8 cellular contexts compared by ENCODE assay signal in genomic region chr9:109244179-109245132, GRCh38.
DNase-seq lines count a peak whose midpoint lies in the region; ATAC-seq and TF ChIP-seq lines count a peak whose summit lies in the region.

No MANE protein-coding gene starts in this region.

- H3K36me3 ChIP-seq in OCI-LY1 (ENCODE audit: insufficient read depth, low read length) (no peaks in the 10 kb centered on the region), fibroblast of lung (ENCODE audit: control insufficient read depth, insufficient read depth, low read length) (no peaks in the 10 kb centered on the region), neural cell (ENCODE audit: insufficient read depth, low read length) (no peaks in the 10 kb centered on the region), stomach (peaks cover 0 to 5% (median 2%) of the 10 kb centered on the region in 4 donors)

- ATAC-seq in CD4-positive, alpha-beta T cell (ENCODE audit: poor library complexity), result peak; percentile 79
- peak; percentile 83 for ATAC-seq in GM19397 (IDR thresholded peaks at IDR 0.05; ENCODE audit: unreplicated experiment)

- no peaks in the 10 kb centered on the region for H3K36me3 Mint-ChIP-seq in CD4-positive, alpha-beta T cell (ENCODE audit: low read depth)

- H3K27ac Mint-ChIP-seq in CD4-positive, alpha-beta T cell, result no peak overlapping the region

- H3K4me2 ChIP-seq in OCI-LY1 (ENCODE audit: low read length) (no peak overlapping the region), fibroblast of lung (ENCODE audit: extremely low read depth, insufficient read depth, low read length) (no peak overlapping the region), neural cell (ENCODE audit: low read length) (no peak overlapping the region)

- DNase-seq in CD4-positive, alpha-beta T cell, result peak; percentile 32 to 69 (median 50)
- DNase-seq in HPDE6-E6E7 (ENCODE audit: extremely low spot score), result peak; percentile 39
- DNase-seq in activated T-cell treated with anti-CD3 and anti-CD28 coated beads for 48 hours (ENCODE audit: low read depth), result peak; percentile 51
- DNase-seq in fibroblast of lung (ENCODE audit: low read depth in 2 of 2), result peak; percentile 60 to 72
- peak; percentile 79 for DNase-seq in stomach

- TF ChIP-seq EP300 in neural cell (conservative IDR thresholded peaks at IDR 0.05; ENCODE audit: poor library complexity, severe bottlenecking), result no peak
- TF ChIP-seq EP300 in stomach (IDR thresholded peaks at IDR 0.05), result no peak

- H2AFZ ChIP-seq in OCI-LY1 (ENCODE audit: low read length) (no peak overlapping the region), fibroblast of lung (ENCODE audit: low read length) (no peak overlapping the region), neural cell (ENCODE audit: low read depth, low read length) (no peak overlapping the region)

- TF ChIP-seq RAD21 in neural cell (conservative IDR thresholded peaks at IDR 0.05), result peak; percentile 67

- H4K20me1 ChIP-seq in OCI-LY1 (ENCODE audit: insufficient read depth, low read length) (no peaks in the 10 kb centered on the region), fibroblast of lung (ENCODE audit: control insufficient read depth, extremely low read depth, insufficient read depth, low read length) (no peaks in the 10 kb centered on the region), neural cell (ENCODE audit: insufficient read depth) (no peaks in the 10 kb centered on the region)

- WGBS in stomach, 5 donors, result 20 to 30% (median 24%) methylated on average over 8 to 9 of the region's 9 CpGs

- H3K9me3 ChIP-seq in CD4-positive, alpha-beta T cell (ENCODE audit: control insufficient read depth, low read length), result no peaks in the 10 kb centered on the region
- H3K9me3 ChIP-seq in OCI-LY1 (ENCODE audit: low read length) (no peaks in the 10 kb centered on the region), fibroblast of lung (ENCODE audit: control insufficient read depth, insufficient read depth, low read depth, low read length) (no peaks in the 10 kb centered on the region), neural cell (ENCODE audit: low read length) (no peaks in the 10 kb centered on the region), stomach (no peaks in the 10 kb centered on the region)

- intact Hi-C loops in CD4-positive, alpha-beta T cell (cut with DNase I, micrococcal nuclease), result loop anchor here (1.0 to 5.0 kb wide), 3 partner anchors 77 to 973 kb away; partner anchors contain the start of gene EPB41L4B (in 1 of the 2)
- intact Hi-C loops in stomach (cut with DNase I; ENCODE audit: low total_unique reads), result loop anchor here (5.0 kb wide), 1 partner anchor 73 kb away; no protein-coding TSS in a partner anchor

- no peak overlapping the region for H3K4me3 Mint-ChIP-seq in CD4-positive, alpha-beta T cell

- H3K4me1 ChIP-seq in OCI-LY1 (ENCODE audit: insufficient read depth, low read length, severe bottlenecking) (no peaks in the 10 kb centered on the region), fibroblast of lung (ENCODE audit: control insufficient read depth, extremely low read depth, insufficient read depth, low read length) (no peaks in the 10 kb centered on the region), stomach (peaks cover 0 to 28% (median 15%) of the 10 kb centered on the region in 4 donors)

- H3K4me1 Mint-ChIP-seq in CD4-positive, alpha-beta T cell (ENCODE audit: low read depth), result no peaks in the 10 kb centered on the region

- no peaks in the 10 kb centered on the region for H3K9me3 Mint-ChIP-seq in CD4-positive, alpha-beta T cell

- peaks cover 35% of the 10 kb centered on the region for H3K27me3 Mint-ChIP-seq in CD4-positive, alpha-beta T cell

- no peaks in the 10 kb centered on the region for H3K79me2 ChIP-seq in OCI-LY1 (ENCODE audit: insufficient read depth, low read length)
- H3K79me2 ChIP-seq in fibroblast of lung (ENCODE audit: control insufficient read depth, insufficient read depth, low read length), result no peaks in the 10 kb centered on the region
- no peaks in the 10 kb centered on the region for H3K79me2 ChIP-seq in neural cell (replicated peaks; ENCODE audit: insufficient read depth, low read length)

- no peak overlapping the region for H3K27ac ChIP-seq in CD4-positive, alpha-beta T cell (ENCODE audit: low read depth, low read length)
- H3K27ac ChIP-seq in OCI-LY1 (ENCODE audit: low read depth, low read length, poor library complexity, severe bottlenecking) (no peak overlapping the region), fibroblast of lung (ENCODE audit: insufficient read depth, low read length) (no peak overlapping the region), neural cell (ENCODE audit: low read length) (no peak overlapping the region), stomach (no peak overlapping the region)

- no peak for TF ChIP-seq POLR2A in stomach (IDR thresholded peaks at IDR 0.05)

- CTCF ChIA-PET in CD4-positive, alpha-beta T cell (lab: Charles Lee), result no interaction called here

- peaks cover 5% of the 10 kb centered on the region for H3K27me3 ChIP-seq in CD4-positive, alpha-beta T cell (ENCODE audit: control insufficient read depth, insufficient read depth, low read length)
- H3K27me3 ChIP-seq in OCI-LY1 (ENCODE audit: insufficient read depth, low read length) (no peaks in the 10 kb centered on the region), fibroblast of lung (ENCODE audit: control insufficient read depth, insufficient read depth, low read length) (no peaks in the 10 kb centered on the region), neural cell (ENCODE audit: insufficient read depth, low read depth, low read length) (no peaks in the 10 kb centered on the region), stomach (peaks cover 0 to 5% (median 0%) of the 10 kb centered on the region in 3 donors)

- H3K9ac ChIP-seq in OCI-LY1 (ENCODE audit: low read length), result no peak overlapping the region
- no peak overlapping the region for H3K9ac ChIP-seq in fibroblast of lung (ENCODE audit: insufficient read depth, low read length)
- H3K9ac ChIP-seq in neural cell (ENCODE audit: low read length), result no peak overlapping the region

- TF ChIP-seq CTCF in CD4-positive, alpha-beta T cell (IDR thresholded peaks at IDR 0.05), result peak; percentile 95
- TF ChIP-seq CTCF in OCI-LY1 (IDR thresholded peaks at IDR 0.05; ENCODE audit: low read length), result peak; percentile 81
- peak; percentile 88 to 98 for TF ChIP-seq CTCF in fibroblast of lung (conservative IDR thresholded peaks at IDR 0.05 in 1 of 2, IDR thresholded peaks at IDR 0.05 in 1 of 2; ENCODE audit: low read depth in 1 of 2, low read length in 2 of 2)
- TF ChIP-seq CTCF in neural cell (IDR thresholded peaks at IDR 0.05; ENCODE audit: poor library complexity, severe bottlenecking), result peak; percentile 86
- TF ChIP-seq CTCF in stomach (IDR thresholded peaks at IDR 0.05), result peak in 5 of 7 experiments; percentile 63 to 95 (median 88)

- H3K9me2 ChIP-seq in OCI-LY1 (ENCODE audit: low read depth, low read length) (no peaks in the 10 kb centered on the region), neural cell (ENCODE audit: insufficient read depth, low read length) (no peaks in the 10 kb centered on the region)

- H3K4me3 ChIP-seq in OCI-LY1 (ENCODE audit: low read depth, low read length, poor library complexity, severe bottlenecking) (no peak overlapping the region), fibroblast of lung (replicated peaks in 1 of 4; ENCODE audit: control extremely low read depth in 1 of 4, insufficient read depth in 1 of 4, low read depth in 3 of 4, low read length in 4 of 4) (no peak overlapping the region), neural cell (ENCODE audit: low read length) (no peak overlapping the region), stomach (no peak overlapping the region)

- no peaks in the 10 kb centered on the region for H3F3A ChIP-seq in OCI-LY1 (ENCODE audit: insufficient read depth, low read length)
- no peaks in the 10 kb centered on the region for H3F3A ChIP-seq in neural cell (ENCODE audit: insufficient read depth, low read length, poor library complexity, severe bottlenecking)

- POLR2A ChIA-PET in CD4-positive, alpha-beta T cell (lab: Charles Lee), result no interaction called here

TF ChIP-seq in neural cell, 6 proteins besides CTCF, POLR2A, EP300 and RAD21:
- TF ChIP-seq TAF1 (IDR thresholded peaks at IDR 0.05; ENCODE audit: low read depth) (no peak), SMC3 (conservative IDR thresholded peaks at IDR 0.05; ENCODE audit: poor library complexity) (peak; percentile 81)
TF ChIP-seq in neural cell: peak in this region for 1.
